Comparison of ENCODE assay signal across 8 cellular contexts in genomic region chr10:77846718-77847311, GRCh38.
DNase-seq lines count a peak whose midpoint lies in the region; ATAC-seq and TF ChIP-seq lines count a peak whose summit lies in the region.

No MANE protein-coding gene starts in this region.

- H2AFZ ChIP-seq in OCI-LY3 (ENCODE audit: low read depth, low read length): 0 out of 2 replicates have a peak overlapping the region, but pooled peaks have one; percentile 34

- H3K9ac ChIP-seq in OCI-LY3 (ENCODE audit: low read length): no peak overlapping the region

- no peaks in the 10 kb centered on the region for H3K9me3 Mint-ChIP-seq in natural killer cell

- H3K27me3 Mint-ChIP-seq in natural killer cell (ENCODE audit: low read depth in 2 of 2): no peaks in the 10 kb centered on the region

- H4K20me1 ChIP-seq in OCI-LY3 (ENCODE audit: insufficient read depth, low read length): no peaks in the 10 kb centered on the region

- H3K27ac ChIP-seq in OCI-LY3 (ENCODE audit: low read length): no peak overlapping the region

- ATAC-seq in GM18502 (IDR thresholded peaks at IDR 0.05; ENCODE audit: poor library complexity, unreplicated experiment) (peak; percentile 83), HG03520 (IDR thresholded peaks at IDR 0.05; ENCODE audit: unreplicated experiment) (peak; percentile 51), natural killer cell (peak; percentile 78 to 96 (median 92))

- no peak overlapping the region for H3K4me3 Mint-ChIP-seq in natural killer cell

- DNase-seq in A172 (ENCODE audit: low spot score) (peak; percentile 79), fibroblast of peridontal ligament (ENCODE audit: extremely low read depth) (peak; percentile 73), natural killer cell (peak; percentile 73)
- DNase-seq in activated T-cell treated with anti-CD3 and anti-CD28 coated beads, Interleukin-2, amount 50 U/mL, for 48 hours: peak; percentile 77 to 79
- peak; percentile 38 for DNase-seq in stimulated activated naive CD4-positive, alpha-beta T cell treated with Interleukin-2 at 50 U/mL for 16 hours (lab: John Stamatoyannopoulos, UW)

- H3K4me3 ChIP-seq in OCI-LY3 (ENCODE audit: low read length): peak overlapping the region; percentile 14; the same call in 1 of the 2 replicates

- H3K79me2 ChIP-seq in OCI-LY3 (ENCODE audit: low read length): no peaks in the 10 kb centered on the region

- peak overlapping the region; percentile 59 for H3K27ac Mint-ChIP-seq in natural killer cell

- H3K4me1 Mint-ChIP-seq in natural killer cell: peaks cover 23 to 31% of the 10 kb centered on the region in 2 donors

- H3K4me1 ChIP-seq in OCI-LY3 (ENCODE audit: low read length): no peaks in the 10 kb centered on the region

- peak overlapping the region; percentile 45 for H3K4me2 ChIP-seq in OCI-LY3 (ENCODE audit: low read length)

- no peaks in the 10 kb centered on the region for H3K36me3 ChIP-seq in OCI-LY3 (replicated peaks; ENCODE audit: low read depth, low read length)

- no peaks in the 10 kb centered on the region for H3K9me3 ChIP-seq in OCI-LY3 (ENCODE audit: insufficient read depth, low read length)

- intact Hi-C loops in natural killer cell (cut with micrococcal nuclease): loop anchor here (1.0 to 5.0 kb wide), 3 partner anchors 80 to 180 kb away; partner anchors contain the start of genes DLG5 and POLR3A

- peaks cover 7% of the 10 kb centered on the region for H3K36me3 Mint-ChIP-seq in natural killer cell

- no peaks in the 10 kb centered on the region for H3K27me3 ChIP-seq in OCI-LY3 (ENCODE audit: low read depth, low read length)

- TF ChIP-seq CTCF in OCI-LY3 (IDR thresholded peaks at IDR 0.05; ENCODE audit: low read depth, low read length) (peak; percentile 70), natural killer cell (IDR thresholded peaks at IDR 0.05) (peak; percentile 87)
